8 cellular contexts compared by ENCODE assay signal in the genomic region with DNA sequence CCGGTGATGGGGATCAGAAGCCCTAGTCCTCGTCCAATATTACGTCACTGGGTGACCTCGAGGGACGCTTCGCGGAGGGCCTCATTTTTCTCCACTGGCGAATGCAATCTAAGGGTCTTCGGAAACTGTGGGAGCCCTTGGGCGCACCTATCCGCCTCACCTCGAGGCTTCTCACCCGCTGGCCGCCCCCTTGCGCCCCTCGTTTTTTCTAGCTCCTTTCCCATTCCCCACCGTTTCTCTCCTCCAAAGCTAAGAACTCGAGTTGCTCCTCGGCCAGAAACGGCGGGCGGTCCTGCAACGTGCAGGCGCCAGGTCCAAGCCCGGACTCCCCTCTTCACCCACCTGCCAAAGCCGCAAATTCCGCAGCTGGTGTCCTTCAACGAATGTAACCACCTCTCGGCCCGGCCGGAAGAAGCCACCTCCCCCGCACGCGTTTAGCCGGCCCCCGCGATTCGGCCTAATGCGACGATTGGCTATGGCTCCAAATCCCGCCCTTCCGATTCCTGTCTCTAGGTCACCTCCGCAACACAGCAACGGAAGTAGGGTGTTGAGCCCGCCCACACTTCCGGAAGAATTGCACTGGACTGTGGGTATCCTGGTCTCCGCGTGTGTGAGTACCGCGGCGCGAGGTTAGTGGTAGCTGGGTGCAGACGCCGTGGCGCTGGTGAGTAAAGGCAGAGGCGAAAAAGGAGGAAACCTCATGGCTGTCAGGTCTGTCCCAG. TPM values are rescaled to one million over a fixed set of nuclear protein-coding genes. Genes with fewer than 3 reads are reported as not detected.
A peak's percentile ranks its signal among the peaks of the same experiment; 100 is the strongest.
DNase-seq lines count a peak whose midpoint lies in the region; ATAC-seq lines count a peak whose summit lies in the region.

A gene with protein sequence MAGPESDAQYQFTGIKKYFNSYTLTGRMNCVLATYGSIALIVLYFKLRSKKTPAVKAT (minus strand): TSS at position 409 of the 722 bp plus-strand sequence. CDS start 4,018 bp downstream, outside the sequence.
A gene with protein sequence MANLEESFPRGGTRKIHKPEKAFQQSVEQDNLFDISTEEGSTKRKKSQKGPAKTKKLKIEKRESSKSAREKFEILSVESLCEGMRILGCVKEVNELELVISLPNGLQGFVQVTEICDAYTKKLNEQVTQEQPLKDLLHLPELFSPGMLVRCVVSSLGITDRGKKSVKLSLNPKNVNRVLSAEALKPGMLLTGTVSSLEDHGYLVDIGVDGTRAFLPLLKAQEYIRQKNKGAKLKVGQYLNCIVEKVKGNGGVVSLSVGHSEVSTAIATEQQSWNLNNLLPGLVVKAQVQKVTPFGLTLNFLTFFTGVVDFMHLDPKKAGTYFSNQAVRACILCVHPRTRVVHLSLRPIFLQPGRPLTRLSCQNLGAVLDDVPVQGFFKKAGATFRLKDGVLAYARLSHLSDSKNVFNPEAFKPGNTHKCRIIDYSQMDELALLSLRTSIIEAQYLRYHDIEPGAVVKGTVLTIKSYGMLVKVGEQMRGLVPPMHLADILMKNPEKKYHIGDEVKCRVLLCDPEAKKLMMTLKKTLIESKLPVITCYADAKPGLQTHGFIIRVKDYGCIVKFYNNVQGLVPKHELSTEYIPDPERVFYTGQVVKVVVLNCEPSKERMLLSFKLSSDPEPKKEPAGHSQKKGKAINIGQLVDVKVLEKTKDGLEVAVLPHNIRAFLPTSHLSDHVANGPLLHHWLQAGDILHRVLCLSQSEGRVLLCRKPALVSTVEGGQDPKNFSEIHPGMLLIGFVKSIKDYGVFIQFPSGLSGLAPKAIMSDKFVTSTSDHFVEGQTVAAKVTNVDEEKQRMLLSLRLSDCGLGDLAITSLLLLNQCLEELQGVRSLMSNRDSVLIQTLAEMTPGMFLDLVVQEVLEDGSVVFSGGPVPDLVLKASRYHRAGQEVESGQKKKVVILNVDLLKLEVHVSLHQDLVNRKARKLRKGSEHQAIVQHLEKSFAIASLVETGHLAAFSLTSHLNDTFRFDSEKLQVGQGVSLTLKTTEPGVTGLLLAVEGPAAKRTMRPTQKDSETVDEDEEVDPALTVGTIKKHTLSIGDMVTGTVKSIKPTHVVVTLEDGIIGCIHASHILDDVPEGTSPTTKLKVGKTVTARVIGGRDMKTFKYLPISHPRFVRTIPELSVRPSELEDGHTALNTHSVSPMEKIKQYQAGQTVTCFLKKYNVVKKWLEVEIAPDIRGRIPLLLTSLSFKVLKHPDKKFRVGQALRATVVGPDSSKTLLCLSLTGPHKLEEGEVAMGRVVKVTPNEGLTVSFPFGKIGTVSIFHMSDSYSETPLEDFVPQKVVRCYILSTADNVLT (N-terminal part only) (plus strand): TSS at position 560 of the 722 bp plus-strand sequence. CDS start 1,801 bp downstream, outside the sequence.

- H3K9me3 Mint-ChIP-seq in effector memory CD8-positive, alpha-beta T cell: no peaks in the 10 kb centered on the region
- H3K9me3 Mint-ChIP-seq in memory B cell: no peaks in the 10 kb centered on the region

- peak within 1 kb of the TSS; percentile 98 to 100 for H3K4me3 Mint-ChIP-seq in effector memory CD8-positive, alpha-beta T cell
- peak within 1 kb of the TSS; percentile 95 for H3K4me3 Mint-ChIP-seq in memory B cell

- H3K27ac Mint-ChIP-seq in effector memory CD8-positive, alpha-beta T cell: peak within 1 kb of the TSS; percentile 80 to 97
- H3K27ac Mint-ChIP-seq in memory B cell: peak within 1 kb of the TSS; percentile 91

- peaks cover 37 to 48% of the 10 kb centered on the region in 2 donors for H3K4me1 Mint-ChIP-seq in effector memory CD8-positive, alpha-beta T cell (ENCODE audit: low read depth in 2 of 2)
- H3K4me1 Mint-ChIP-seq in memory B cell: peaks cover 22% of the 10 kb centered on the region

- DNase-seq in COLO668 (lab: John Stamatoyannopoulos, UW; ENCODE audit: unreplicated experiment) (peak; percentile 93), HT-29 (ENCODE audit: low spot score) (peak; percentile 99), NOMO-1 (lab: John Stamatoyannopoulos, UW; ENCODE audit: unreplicated experiment in 2 of 2) (peak; percentile 99), memory B cell (ENCODE audit: low spot score in 2 of 2) (peak; percentile 86 to 87)
- DNase-seq in activated CD8-positive, alpha-beta memory T cell treated with anti-CD3 and anti-CD28 coated beads for 4 hours (ENCODE audit: low read depth in 2 of 2): peak; percentile 90 to 93
- DNase-seq in effector memory CD8-positive, alpha-beta T cell: peak; percentile 91 to 92 (median 91)
- peak; percentile 86 for DNase-seq in stimulated activated CD8-positive, alpha-beta memory T cell treated with anti-CD3 and anti-CD28 coated beads, Interleukin-12 subunit alpha, Interleukin-12 subunit beta, amount 100 ng/mL, for 4 hours (ENCODE audit: low read depth)

- peaks cover 54% of the 10 kb centered on the region for H3K36me3 Mint-ChIP-seq in effector memory CD8-positive, alpha-beta T cell (ENCODE audit: insufficient read depth)
- H3K36me3 Mint-ChIP-seq in memory B cell: peaks cover 7% of the 10 kb centered on the region

- ATAC-seq in GM19468 (IDR thresholded peaks at IDR 0.05; ENCODE audit: extremely low read depth, unreplicated experiment): peak; percentile 89
- ATAC-seq in effector memory CD8-positive, alpha-beta T cell (replicated peaks): peak; percentile 98
- ATAC-seq in memory B cell (ENCODE audit: low read depth): peak; percentile 98

- H3K27me3 Mint-ChIP-seq in effector memory CD8-positive, alpha-beta T cell: no peaks in the 10 kb centered on the region
- H3K27me3 Mint-ChIP-seq in memory B cell: no peaks in the 10 kb centered on the region

RNA-seq across cellular contexts. Expression of the first gene that starts in this region (rescaled TPM):
- 71.5 and 82.4 TPM in 2 replicates for total RNA-seq in HT-29 (2014; rRNA removed; shearing (Covaris generic))

RNA-seq across cellular contexts. Expression of the second gene that starts in this region (rescaled TPM):
- total RNA-seq in HT-29 (2014; rRNA removed; shearing (Covaris generic)): 34.0 and 40.6 TPM in 2 replicates

Comparison
In these comparisons a context has a peak if more than half of its experiments do, and no peak if none do; other contexts are left out.
1. Peak in every context shown above with its lines: DNase-seq and ATAC-seq.